ENCODE assay signal across 16 cellular contexts in the genomic region with DNA sequence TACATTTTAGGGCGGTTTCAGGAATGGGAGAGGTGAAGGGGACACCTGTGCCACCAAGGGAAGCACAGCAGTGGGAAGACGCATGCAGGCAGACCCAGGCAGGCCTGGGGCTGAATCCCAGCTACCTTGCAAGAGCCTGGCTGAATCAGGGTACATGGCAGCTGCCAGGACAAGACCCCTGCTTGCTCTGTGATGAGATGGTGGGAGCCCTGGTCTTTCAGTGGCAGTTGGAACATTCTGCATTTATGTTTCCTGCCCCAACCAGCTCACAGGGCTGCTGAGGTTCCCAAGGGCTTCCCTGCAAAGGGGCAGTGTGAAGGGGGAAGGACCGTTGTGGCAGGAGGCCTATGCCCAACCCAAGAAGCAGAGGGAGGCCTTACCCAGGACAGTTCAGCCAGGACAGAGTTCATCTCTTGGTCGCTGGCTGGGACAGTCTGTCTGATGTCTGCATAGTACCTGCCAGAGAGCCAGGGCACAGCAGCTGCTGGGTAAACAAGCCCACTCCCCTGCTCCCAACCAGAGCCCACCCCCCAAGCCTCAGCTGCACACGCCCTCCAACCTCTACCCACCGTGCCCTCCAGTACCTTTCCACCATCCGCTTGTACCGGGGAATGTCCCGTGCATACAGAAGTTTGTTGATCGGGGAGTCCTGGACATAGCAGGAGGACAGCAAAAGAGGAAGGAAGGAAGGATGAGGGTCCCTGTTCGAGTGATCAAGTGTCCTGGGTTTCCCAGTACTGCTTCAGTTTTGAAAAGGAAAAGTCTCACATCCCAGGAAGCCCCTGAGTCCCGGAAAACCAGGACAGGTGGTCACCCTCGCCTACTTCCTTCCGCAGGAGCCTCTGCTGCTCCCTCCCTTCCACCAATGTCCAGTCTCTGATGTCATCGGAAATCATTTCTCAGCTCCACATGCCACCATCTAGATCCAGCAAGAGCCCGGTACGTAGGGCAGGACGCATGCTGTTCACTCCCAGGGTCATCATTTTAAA. TPM values are rescaled to one million over a fixed set of nuclear protein-coding genes. Genes with fewer than 3 reads are reported as not detected.
DNase-seq lines count a peak whose midpoint lies in the region; ATAC-seq and TF ChIP-seq lines count a peak whose summit lies in the region.
"Had no signal": no experiment of that assay in that cellular context is flagged by ENCODE, and none has a peak within 500 bp of the region (broad histone marks: within the 10 kb centered on the region; RNA-seq: fewer than 3 reads in every experiment).

No MANE protein-coding gene starts in this region.

- H3K36me3 ChIP-seq in BE2C = no peaks in the 10 kb centered on the region
- H3K36me3 ChIP-seq in ascending aorta = peaks cover 60 to 81% of the 10 kb centered on the region in 2 donors

- no peaks in the 10 kb centered on the region for H3K36me3 Mint-ChIP-seq in natural killer cell treated with Interleukin-12 subunit alpha and Interleukin-12 subunit beta and Interleukin-15 and Interleukin-18, amount 100 ng/mL, for 72 hours
- H3K36me3 Mint-ChIP-seq: activated naive CD8-positive, alpha-beta T cell treated with anti-CD3 and anti-CD28 coated beads for 36 hours had no signal

- H3K9me3 Mint-ChIP-seq in natural killer cell treated with Interleukin-12 subunit alpha and Interleukin-12 subunit beta and Interleukin-15 and Interleukin-18, amount 100 ng/mL, for 72 hours = no peaks in the 10 kb centered on the region
- H3K9me3 Mint-ChIP-seq: activated naive CD8-positive, alpha-beta T cell treated with anti-CD3 and anti-CD28 coated beads for 36 hours; dendritic cell treated with granulocyte-macrophage colony-stimulating factor and Interleukin-4, amounts not matched to agents 40 ng/mL and 50 ng/mL, for 4 days had no signal

- TF ChIP-seq CTCF in BE2C (IDR thresholded peaks at IDR 0.05; ENCODE audit: low read depth, low read length) (no peak), GM10266 (IDR thresholded peaks at IDR 0.05; ENCODE audit: control insufficient read depth, insufficient read depth, low read depth, missing control alignments) (no peak), ascending aorta (IDR thresholded peaks at IDR 0.05) (no peak)

- peak; percentile 1 for DNase-seq in BE2C
- peak; percentile 10 for DNase-seq in GM10266 (ENCODE audit: extremely low spot score)
- no peak for DNase-seq in ascending aorta (ENCODE audit: low spot score in 2 of 2)
- peak; percentile 44 for DNase-seq in natural killer cell treated with Interleukin-12 subunit alpha and Interleukin-12 subunit beta and Interleukin-15 and Interleukin-18, amount 100 ng/mL, for 72 hours (ENCODE audit: low spot score)
- DNase-seq in T-helper 9 cell = no peak
- DNase-seq in central memory CD4-positive, alpha-beta T cell = no peak
- DNase-seq in GOT3 (lab: John Stamatoyannopoulos, UW) = no peak
- DNase-seq: activated CD4-positive, alpha-beta T cell treated with anti-CD3 and anti-CD28 coated beads for 36 hours; activated naive CD8-positive, alpha-beta T cell treated with anti-CD3 and anti-CD28 coated beads for 36 hours; C1 segment of cervical spinal cord; foreskin keratinocyte; GDM1; Karpas-422; retina had no signal

- H3K27me3 Mint-ChIP-seq in natural killer cell treated with Interleukin-12 subunit alpha and Interleukin-12 subunit beta and Interleukin-15 and Interleukin-18, amount 100 ng/mL, for 72 hours = no peaks in the 10 kb centered on the region
- H3K27me3 Mint-ChIP-seq: activated CD4-positive, alpha-beta T cell treated with anti-CD3 and anti-CD28 coated beads for 36 hours; activated naive CD8-positive, alpha-beta T cell treated with anti-CD3 and anti-CD28 coated beads for 36 hours; dendritic cell treated with granulocyte-macrophage colony-stimulating factor and Interleukin-4, amounts not matched to agents 40 ng/mL and 50 ng/mL, for 4 days had no signal

- H3K4me3 ChIP-seq in BE2C (ENCODE audit: low read depth, low read length) (no peak overlapping the region), ascending aorta (no peak overlapping the region)

- H3K27me3 ChIP-seq in BE2C (no peaks in the 10 kb centered on the region), ascending aorta (no peaks in the 10 kb centered on the region)
- H3K27me3 ChIP-seq: foreskin keratinocyte had no signal

- H3K9me3 ChIP-seq in BE2C (no peaks in the 10 kb centered on the region), ascending aorta (no peaks in the 10 kb centered on the region)

- intact Hi-C loops in ascending aorta (cut with DNase I) = no loop called here

- H3K4me1 ChIP-seq in BE2C = no peaks in the 10 kb centered on the region
- peaks cover 24 to 28% of the 10 kb centered on the region in 2 donors for H3K4me1 ChIP-seq in ascending aorta

- no peaks in the 10 kb centered on the region for H3K4me1 Mint-ChIP-seq in natural killer cell treated with Interleukin-12 subunit alpha and Interleukin-12 subunit beta and Interleukin-15 and Interleukin-18, amount 100 ng/mL, for 72 hours (ENCODE audit: low read depth in 2 of 2)
- H3K4me1 Mint-ChIP-seq: activated CD4-positive, alpha-beta T cell treated with anti-CD3 and anti-CD28 coated beads for 36 hours; activated naive CD8-positive, alpha-beta T cell treated with anti-CD3 and anti-CD28 coated beads for 36 hours had no signal

- ATAC-seq in natural killer cell treated with Interleukin-12 subunit alpha and Interleukin-12 subunit beta and Interleukin-15 and Interleukin-18, amount 100 ng/mL, for 72 hours = no peak
- no peak for ATAC-seq in GM21390 (IDR thresholded peaks at IDR 0.05; ENCODE audit: unreplicated experiment)
- ATAC-seq: activated CD4-positive, alpha-beta T cell treated with anti-CD3 and anti-CD28 coated beads for 36 hours; foreskin keratinocyte had no signal

- H3K4me3 Mint-ChIP-seq in natural killer cell treated with Interleukin-12 subunit alpha and Interleukin-12 subunit beta and Interleukin-15 and Interleukin-18, amount 100 ng/mL, for 72 hours = no peak overlapping the region
- H3K4me3 Mint-ChIP-seq: activated CD4-positive, alpha-beta T cell treated with anti-CD3 and anti-CD28 coated beads for 36 hours; activated naive CD8-positive, alpha-beta T cell treated with anti-CD3 and anti-CD28 coated beads for 36 hours; dendritic cell treated with granulocyte-macrophage colony-stimulating factor and Interleukin-4, amounts not matched to agents 40 ng/mL and 50 ng/mL, for 4 days had no signal

- no peak overlapping the region for H3K27ac Mint-ChIP-seq in natural killer cell treated with Interleukin-12 subunit alpha and Interleukin-12 subunit beta and Interleukin-15 and Interleukin-18, amount 100 ng/mL, for 72 hours
- H3K27ac Mint-ChIP-seq: activated CD4-positive, alpha-beta T cell treated with anti-CD3 and anti-CD28 coated beads for 36 hours; activated naive CD8-positive, alpha-beta T cell treated with anti-CD3 and anti-CD28 coated beads for 36 hours; dendritic cell treated with granulocyte-macrophage colony-stimulating factor and Interleukin-4, amounts not matched to agents 40 ng/mL and 50 ng/mL, for 4 days had no signal

- H3K27ac ChIP-seq in ascending aorta = peak overlapping the region; percentile 89 to 91
- H3K27ac ChIP-seq: foreskin keratinocyte had no signal

RNA-seq across cellular contexts. Expression of gene PLXNB1, which starts 23.1 kb away (rescaled TPM):
- polyA plus RNA-seq in BE2C (2012; ENCODE audit: insufficient read depth, insufficient read length, low read depth) = 24.9 TPM
- total RNA-seq in ascending aorta = 160 TPM
- 1 to 10 TPM; 5.9 to 9.6 TPM for total RNA-seq in natural killer cell treated with Interleukin-12 subunit alpha and Interleukin-12 subunit beta and Interleukin-15 and Interleukin-18, amount 100 ng/mL, for 72 hours

RNA-seq across cellular contexts. Expression of gene CCDC51, which starts 33.2 kb away (rescaled TPM):
- 33.3 TPM for polyA plus RNA-seq in BE2C (2012; ENCODE audit: insufficient read depth, insufficient read length, low read depth)
- total RNA-seq in ascending aorta = 19.3 TPM
- total RNA-seq in natural killer cell treated with Interleukin-12 subunit alpha and Interleukin-12 subunit beta and Interleukin-15 and Interleukin-18, amount 100 ng/mL, for 72 hours = 10 to 100 TPM; 13.0 to 23.3 TPM

RNA-seq across cellular contexts. Expression of gene TMA7, which starts 33.3 kb away (rescaled TPM):
- 249 TPM for polyA plus RNA-seq in BE2C (2012; ENCODE audit: insufficient read depth, insufficient read length, low read depth)
- total RNA-seq in ascending aorta = 142 TPM
- 100 to 1,000 TPM; 202 to 217 TPM for total RNA-seq in natural killer cell treated with Interleukin-12 subunit alpha and Interleukin-12 subunit beta and Interleukin-15 and Interleukin-18, amount 100 ng/mL, for 72 hours

RNA-seq across cellular contexts. Expression of gene FBXW12, which starts 34.7 kb away (rescaled TPM):
- polyA plus RNA-seq in BE2C (2012; ENCODE audit: insufficient read depth, insufficient read length, low read depth) = 0.37 TPM
- not detected for total RNA-seq in ascending aorta
- total RNA-seq in natural killer cell treated with Interleukin-12 subunit alpha and Interleukin-12 subunit beta and Interleukin-15 and Interleukin-18, amount 100 ng/mL, for 72 hours = not detected
- total RNA-seq: activated naive CD8-positive, alpha-beta T cell treated with anti-CD3 and anti-CD28 coated beads for 36 hours; foreskin keratinocyte had no signal
- polyA plus RNA-seq: foreskin keratinocyte had no signal

RNA-seq across cellular contexts. Expression of gene ATRIP, which starts 39.8 kb away (rescaled TPM):
- polyA plus RNA-seq in BE2C (2012; ENCODE audit: insufficient read depth, insufficient read length, low read depth) = 9.0 TPM
- total RNA-seq in ascending aorta = 9.0 TPM
- total RNA-seq in natural killer cell treated with Interleukin-12 subunit alpha and Interleukin-12 subunit beta and Interleukin-15 and Interleukin-18, amount 100 ng/mL, for 72 hours = 10 to 100 TPM; 14.0 to 26.2 TPM

Comparison
In these comparisons a context has a peak if more than half of its experiments do, and no peak if none do; other contexts are left out.
1. DNase-seq: peak in BE2C (single experiment), GM10266 (single experiment) and natural killer cell treated with Interleukin-12 subunit alpha and Interleukin-12 subunit beta and Interleukin-15 and Interleukin-18, amount 100 ng/mL, for 72 hours (single experiment); none in ascending aorta (0 of 2), T-helper 9 cell (single experiment), central memory CD4-positive, alpha-beta T cell (single experiment) and GOT3 (single experiment).
2. RNA of gene PLXNB1, which starts 23.1 kb away (total RNA-seq): 160 TPM in ascending aorta (single experiment); 5.9 to 9.6 TPM in natural killer cell treated with Interleukin-12 subunit alpha and Interleukin-12 subunit beta and Interleukin-15 and Interleukin-18, amount 100 ng/mL, for 72 hours; every median in the first group is over 10 times any median in the second.